21 cellular contexts compared by ENCODE assay signal in the genomic region with DNA sequence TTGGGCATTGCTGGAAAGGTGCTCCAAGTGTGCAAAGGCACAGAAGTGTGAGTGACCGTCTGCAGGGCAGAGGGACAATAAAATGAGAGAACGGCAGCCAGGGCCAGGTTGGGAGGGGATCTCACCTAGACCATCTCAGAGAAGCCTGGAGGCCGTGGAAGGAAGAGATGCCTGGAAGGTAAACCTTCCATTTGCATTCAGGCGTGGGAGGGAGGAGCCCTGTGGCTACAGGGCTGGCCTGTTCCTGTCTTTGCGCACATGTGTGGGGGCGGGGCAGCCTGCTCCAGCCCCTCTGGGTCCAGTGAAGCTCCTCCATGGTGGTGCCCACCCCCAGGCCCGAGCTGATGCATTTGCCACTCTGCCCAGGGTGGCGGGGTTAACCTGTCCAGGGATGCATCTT.
DNase-seq lines count a peak whose midpoint lies in the region; FAIRE-seq and TF ChIP-seq lines count a peak whose summit lies in the region.
"Had no signal": no experiment of that assay in that cellular context is flagged by ENCODE, and none has a peak within 500 bp of the region (broad histone marks: within the 10 kb centered on the region; RNA-seq: fewer than 3 reads in every experiment).

No MANE protein-coding gene starts in this region.

- H2BK120ac ChIP-seq in H1 (replicated peaks; ENCODE audit: low read depth, low read length) (no peak overlapping the region), trophoblast cell (ENCODE audit: insufficient read depth, low read length, poor library complexity) (no peak overlapping the region)

- CTCF ChIA-PET in H1 (lab: Charles Lee; ENCODE audit: partially characterized antibody), result interaction anchor here (0.7 to 1.3 kb wide), 3 partner anchors 13 to 86 kb away, joined by 3 to 5 read pairs (median 3); no protein-coding TSS in a partner anchor

- TF ChIP-seq POLR2A in H1 (IDR thresholded peaks at IDR 0.05; ENCODE audit: control extremely low read depth in 1 of 2, low read depth in 2 of 2, low read length in 2 of 2) (no peak), ovary (IDR thresholded peaks at IDR 0.05) (no peak)

- H3K14ac ChIP-seq in H1 (ENCODE audit: insufficient read length) (no peak overlapping the region), trophoblast cell (ENCODE audit: low read length) (no peak overlapping the region)

- peak; percentile 28 for DNase-seq in right atrium auricular region (ENCODE audit: low spot score)
- no peak for DNase-seq in left ventricle myocardium inferior
- DNase-seq in H1 (ENCODE audit: low read depth in 1 of 2, low spot score in 2 of 2), result no peak
- DNase-seq in trophoblast cell, result no peak
- peak; percentile 50 for DNase-seq in type B pancreatic cell (ENCODE audit: extremely low spot score, unreplicated experiment)
- no peak for DNase-seq in ovary
- no peak for DNase-seq in tibial artery
- DNase-seq in T1000 (lab: John Stamatoyannopoulos, UW), result no peak
- DNase-seq: C1 segment of cervical spinal cord; Caco-2; CD4-positive, alpha-beta memory T cell; DMS153; DND-41; GDM1; HCEC 1CT had no signal

- no peaks in the 10 kb centered on the region for H3K4me1 ChIP-seq in right atrium auricular region
- H3K4me1 ChIP-seq in left ventricle myocardium inferior, result no peaks in the 10 kb centered on the region
- H3K4me1 ChIP-seq in H1 (replicated peaks in 1 of 4; ENCODE audit: control insufficient read depth in 3 of 4, insufficient read depth in 4 of 4, low read length in 3 of 4), result peaks cover 0 to 6% (median 0%) of the 10 kb centered on the region in 4 experiments; a peak in 1 of 7 replicates
- H3K4me1 ChIP-seq in trophoblast cell (ENCODE audit: control insufficient read depth in 1 of 2, insufficient read depth in 2 of 2, low read length in 2 of 2), result no peaks in the 10 kb centered on the region
- no peaks in the 10 kb centered on the region for H3K4me1 ChIP-seq in ovary (ENCODE audit: insufficient read depth)
- H3K4me1 ChIP-seq in tibial artery, result no peaks in the 10 kb centered on the region
- H3K4me1 ChIP-seq: Caco-2 had no signal

- no peak overlapping the region for H2BK15ac ChIP-seq in H1 (ENCODE audit: low read length)

- no peaks in the 10 kb centered on the region for H3K9me3 Mint-ChIP-seq in type B pancreatic cell
- H3K9me3 Mint-ChIP-seq: GM23338 had no signal

- H4K12ac ChIP-seq in trophoblast cell (ENCODE audit: low read depth, low read length), result no peak overlapping the region

- H4K8ac ChIP-seq in H1 (ENCODE audit: extremely low read depth, insufficient read depth, low read length), result no peak overlapping the region
- no peak overlapping the region for H4K8ac ChIP-seq in trophoblast cell (ENCODE audit: low read depth, low read length)

- no peak overlapping the region for H2BK5ac ChIP-seq in H1 (ENCODE audit: low read depth, low read length)
- no peak overlapping the region for H2BK5ac ChIP-seq in trophoblast cell (ENCODE audit: low read depth, low read length, poor library complexity)

- H3K4me3 Mint-ChIP-seq in type B pancreatic cell, result no peak overlapping the region
- H3K4me3 Mint-ChIP-seq: B cell; CD4-positive, alpha-beta memory T cell; GM23338 had no signal

- no peak for TF ChIP-seq RAD21 in H1 (IDR thresholded peaks at IDR 0.05 in 1 of 2, conservative IDR thresholded peaks at IDR 0.05 in 1 of 2; ENCODE audit: low read depth in 2 of 2, low read length in 2 of 2)

- H4K20me1 ChIP-seq in H1 (replicated peaks in 1 of 2; ENCODE audit: control insufficient read depth in 1 of 2, insufficient read depth in 2 of 2, low read length in 2 of 2), result no peaks in the 10 kb centered on the region

- H3K27me3 ChIP-seq in right atrium auricular region (no peaks in the 10 kb centered on the region), left ventricle myocardium inferior (ENCODE audit: low read depth) (peaks cover 57% of the 10 kb centered on the region), H1 (replicated peaks in 1 of 4; ENCODE audit: control insufficient read depth in 3 of 4, extremely low read depth in 1 of 4, insufficient read depth in 3 of 4, low read length in 3 of 4) (no peaks in the 10 kb centered on the region), trophoblast cell (ENCODE audit: insufficient read depth, low read length) (no peaks in the 10 kb centered on the region), ovary (no peaks in the 10 kb centered on the region), tibial artery (peaks cover 0 to 6% of the 10 kb centered on the region in 2 donors)

- H4K5ac ChIP-seq in H1 (ENCODE audit: insufficient read length, low read depth, low read length), result no peak overlapping the region

- no peaks in the 10 kb centered on the region for H3K4me1 Mint-ChIP-seq in type B pancreatic cell (ENCODE audit: unreplicated experiment)
- H3K4me1 Mint-ChIP-seq: B cell; CD4-positive, alpha-beta memory T cell had no signal

- no peak overlapping the region for H2BK12ac ChIP-seq in H1 (ENCODE audit: low read depth, low read length)
- no peak overlapping the region for H2BK12ac ChIP-seq in trophoblast cell (ENCODE audit: low read length)

- H3K9ac ChIP-seq in H1 (replicated peaks in 1 of 4; ENCODE audit: extremely low read depth in 1 of 4, low read depth in 3 of 4, low read length in 3 of 4) (no peak overlapping the region), trophoblast cell (ENCODE audit: low read length) (no peak overlapping the region)

- H3K56ac ChIP-seq in H1 (replicated peaks; ENCODE audit: insufficient read length, low read depth, low read length), result no peak overlapping the region

- H3K4ac ChIP-seq in H1 (replicated peaks; ENCODE audit: insufficient read length, low read depth, low read length) (no peak overlapping the region), trophoblast cell (ENCODE audit: low read depth, low read length) (no peak overlapping the region)

- H3K23ac ChIP-seq in H1 (ENCODE audit: insufficient read length) (no peak overlapping the region), trophoblast cell (ENCODE audit: low read length) (no peak overlapping the region)

- TF ChIP-seq CTCF in right atrium auricular region (IDR thresholded peaks at IDR 0.05) (no peak), left ventricle myocardium inferior (IDR thresholded peaks at IDR 0.05; ENCODE audit: borderline replicate concordance) (no peak), H1 (IDR thresholded peaks at IDR 0.05; ENCODE audit: control extremely low read depth in 1 of 3, insufficient read depth in 1 of 3, low read depth in 1 of 3, low read length in 3 of 3) (no peak), type B pancreatic cell (conservative IDR thresholded peaks at IDR 0.05) (no peak), ovary (IDR thresholded peaks at IDR 0.05) (no peak), tibial artery (IDR thresholded peaks at IDR 0.05) (no peak)

- no peak overlapping the region for H3K4me3 ChIP-seq in right atrium auricular region
- H3K4me3 ChIP-seq in left ventricle myocardium inferior, result no peak overlapping the region
- no peak overlapping the region for H3K4me3 ChIP-seq in H1 (ENCODE audit: extremely low read depth in 1 of 4, insufficient read depth in 2 of 4, low read depth in 3 of 4, low read length in 4 of 4)
- H3K4me3 ChIP-seq in trophoblast cell (ENCODE audit: low read depth, low read length), result peak overlapping the region; percentile 40
- no peak overlapping the region for H3K4me3 ChIP-seq in ovary
- H3K4me3 ChIP-seq in tibial artery, result no peak overlapping the region
- H3K4me3 ChIP-seq: GM12878, GM23338 had no signal

- no peaks in the 10 kb centered on the region for H3K9me3 ChIP-seq in right atrium auricular region
- no peaks in the 10 kb centered on the region for H3K9me3 ChIP-seq in left ventricle myocardium inferior (replicated peaks)
- H3K9me3 ChIP-seq in H1 (ENCODE audit: insufficient read depth in 2 of 2, low read depth in 1 of 2, low read length in 1 of 2), result no peaks in the 10 kb centered on the region
- H3K9me3 ChIP-seq in trophoblast cell (ENCODE audit: insufficient read depth, low read depth, low read length), result peaks cover 2% of the 10 kb centered on the region
- no peaks in the 10 kb centered on the region for H3K9me3 ChIP-seq in ovary
- no peaks in the 10 kb centered on the region for H3K9me3 ChIP-seq in tibial artery
- H3K9me3 ChIP-seq: Caco-2 had no signal

- no peaks in the 10 kb centered on the region for H3K36me3 ChIP-seq in right atrium auricular region
- no peaks in the 10 kb centered on the region for H3K36me3 ChIP-seq in left ventricle myocardium inferior
- H3K36me3 ChIP-seq in H1 (ENCODE audit: control insufficient read depth in 2 of 4, insufficient read depth in 4 of 4, low read length in 3 of 4), result no peaks in the 10 kb centered on the region
- no peaks in the 10 kb centered on the region for H3K36me3 ChIP-seq in trophoblast cell (ENCODE audit: control insufficient read depth in 1 of 2, insufficient read depth in 2 of 2, low read length in 2 of 2)
- no peaks in the 10 kb centered on the region for H3K36me3 ChIP-seq in ovary
- H3K36me3 ChIP-seq in tibial artery, result no peaks in the 10 kb centered on the region

- H3K4me2 ChIP-seq in H1 (ENCODE audit: insufficient read depth in 1 of 2, low read depth in 2 of 2, low read length in 2 of 2) (no peak overlapping the region), trophoblast cell (ENCODE audit: low read length) (no peak overlapping the region)
- H3K4me2 ChIP-seq: GM23338 had no signal

- peaks cover 17% of the 10 kb centered on the region for H3K27me3 Mint-ChIP-seq in type B pancreatic cell
- H3K27me3 Mint-ChIP-seq: B cell; CD4-positive, alpha-beta memory T cell had no signal

- H3K27ac Mint-ChIP-seq in type B pancreatic cell, result no peak overlapping the region
- H3K27ac Mint-ChIP-seq: B cell; CD4-positive, alpha-beta memory T cell; GM23338 had no signal

- H3K79me1 ChIP-seq in H1 (ENCODE audit: low read depth, low read length) (no peaks in the 10 kb centered on the region), trophoblast cell (ENCODE audit: low read length) (no peaks in the 10 kb centered on the region)

- no peaks in the 10 kb centered on the region for H3K23me2 ChIP-seq in H1 (ENCODE audit: low read depth, low read length)

- no peak overlapping the region for H3K27ac ChIP-seq in right atrium auricular region
- H3K27ac ChIP-seq in left ventricle myocardium inferior (replicated peaks), result no peak overlapping the region
- no peak overlapping the region for H3K27ac ChIP-seq in H1 (ENCODE audit: low read depth, low read length)
- no peak overlapping the region for H3K27ac ChIP-seq in trophoblast cell (ENCODE audit: low read depth, low read length)
- no peak overlapping the region for H3K27ac ChIP-seq in ovary
- H3K27ac ChIP-seq in tibial artery, result no peak overlapping the region
- H3K27ac ChIP-seq: 22Rv1 had no signal

- no peak overlapping the region for H2BK20ac ChIP-seq in H1 (ENCODE audit: low read length)

- H2AFZ ChIP-seq in H1 (ENCODE audit: low read length) (peak overlapping the region; percentile 20; the same call in 1 of the 2 replicates), trophoblast cell (ENCODE audit: insufficient read depth, low read length, poor library complexity) (no peak overlapping the region)
- H2AFZ ChIP-seq: GM23338 had no signal

- no peaks in the 10 kb centered on the region for H3K79me2 ChIP-seq in H1 (ENCODE audit: control insufficient read depth in 1 of 2, insufficient read depth in 2 of 2, low read length in 2 of 2)
- H3K79me2 ChIP-seq in trophoblast cell (ENCODE audit: control insufficient read depth, insufficient read depth, low read length, poor library complexity), result no peaks in the 10 kb centered on the region

- no peak for FAIRE-seq in H1 (lab: Jason Lieb, UNC)
- FAIRE-seq: A204.1, GM12878, H54 had no signal

- H3K36me3 Mint-ChIP-seq in type B pancreatic cell, result no peaks in the 10 kb centered on the region
- H3K36me3 Mint-ChIP-seq: CD4-positive, alpha-beta memory T cell had no signal

- H2AK5ac ChIP-seq in H1 (ENCODE audit: low read depth, low read length) (no peak overlapping the region), trophoblast cell (ENCODE audit: low read length) (no peak overlapping the region)

- H3K18ac ChIP-seq in H1 (ENCODE audit: extremely low read depth, low read length), result no peak overlapping the region
- H3K18ac ChIP-seq in trophoblast cell (ENCODE audit: low read length), result no peak overlapping the region

- intact Hi-C loops in left ventricle myocardium inferior (cut with micrococcal nuclease) (no loop called here), ovary (cut with DNase I) (no loop called here), tibial artery (cut with DNase I; ENCODE audit: low total_unique reads) (no loop called here)

- H4K91ac ChIP-seq in H1 (replicated peaks; ENCODE audit: insufficient read length, low read length), result no peak overlapping the region
- no peak overlapping the region for H4K91ac ChIP-seq in trophoblast cell (ENCODE audit: low read depth, low read length)

- WGBS in H1 (ENCODE audit: extremely low coverage in 1 of 2, insufficient coverage in 1 of 2, insufficient read length in 1 of 2, insufficient replicate concordance in 2 of 2, low coverage in 1 of 2, low lambda C conversion rate in 2 of 2, missing lambda C conversion rate in 1 of 2), 2 experiments, result 89% methylated on average over 8 of the region's 8 CpGs; no CpG with 5 or more reads in 1 of the 2 experiments
- WGBS in trophoblast cell (ENCODE audit: extremely low coverage, insufficient coverage, insufficient read length), result no CpG with 5 or more reads among the region's 8 CpGs
- WGBS in ovary, 3 donors, result 85 to 88% (median 86%) methylated on average over 8 of the region's 8 CpGs

- POLR2A ChIA-PET in H1 (lab: Charles Lee; ENCODE audit: partially characterized antibody), result no interaction called here

- TF ChIP-seq EP300 in H1 (IDR thresholded peaks at IDR 0.05; ENCODE audit: borderline replicate concordance in 1 of 2, low read depth in 2 of 2, low read length in 2 of 2) (no peak), ovary (IDR thresholded peaks at IDR 0.05) (no peak)

Comparison
In these comparisons a context has a peak if more than half of its experiments do, and no peak if none do; other contexts are left out.
1. DNase-seq: peak in right atrium auricular region (single experiment) and type B pancreatic cell (single experiment); none in left ventricle myocardium inferior (single experiment), H1 (0 of 2), trophoblast cell (0 of 2), ovary (0 of 5), tibial artery (0 of 2) and T1000 (single experiment).